18 cellular contexts compared by ENCODE assay signal in the genomic region with DNA sequence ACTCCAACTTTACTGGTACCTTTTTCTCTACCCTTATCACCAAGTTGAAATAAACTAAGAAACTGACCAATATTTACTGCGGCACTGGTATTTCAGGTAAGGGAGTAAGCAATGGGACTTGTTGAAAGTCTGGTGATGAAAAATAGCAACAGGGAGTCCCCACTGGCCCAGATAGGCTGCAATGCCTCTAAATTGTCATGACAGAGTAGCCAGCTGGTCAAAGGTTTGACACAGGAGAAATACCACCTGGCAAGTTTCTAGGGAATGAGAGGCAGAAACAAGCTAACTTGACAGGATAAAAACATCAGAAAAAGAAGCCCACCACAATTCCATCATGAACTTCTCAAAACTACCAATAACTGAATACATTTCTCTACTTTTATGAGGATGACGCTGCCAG.
"Had no signal": no experiment of that assay in that cellular context is flagged by ENCODE, and none has a peak within 500 bp of the region (broad histone marks: within the 10 kb centered on the region; RNA-seq: fewer than 3 reads in every experiment).

No MANE protein-coding gene starts in this region.

- ATAC-seq: activated CD4-positive, CD25-positive, alpha-beta regulatory T cell treated with anti-CD3 and anti-CD28 coated beads, Interleukin-2, amount 50 U/mL, for 24 hours; activated naive CD8-positive, alpha-beta T cell treated with anti-CD3 and anti-CD28 coated beads, Interleukin-2, amount 50 U/mL, for 24 hours; left colon; naive thymus-derived CD4-positive, alpha-beta T cell; stimulated activated naive CD8-positive, alpha-beta T cell treated with anti-CD3 and anti-CD28 coated beads, Interleukin-15, amount 100 ng/mL, for 72 hours had no signal

- H3K36me3 ChIP-seq: neutrophil had no signal

- H3K9me3 Mint-ChIP-seq: activated naive CD4-positive, alpha-beta T cell treated with anti-CD3 and anti-CD28 coated beads for 36 hours; activated naive CD8-positive, alpha-beta T cell treated with anti-CD3 and anti-CD28 coated beads, Interleukin-2, amount 50 U/mL, for 24 hours; dendritic cell treated with granulocyte-macrophage colony-stimulating factor and Interleukin-4, amounts not matched to agents 40 ng/mL and 50 ng/mL, for 4 days; naive thymus-derived CD4-positive, alpha-beta T cell; stimulated activated naive CD8-positive, alpha-beta T cell treated with anti-CD3 and anti-CD28 coated beads, Interleukin-15, amount 100 ng/mL, for 72 hours had no signal

- H3K4me3 Mint-ChIP-seq: activated naive CD4-positive, alpha-beta T cell treated with anti-CD3 and anti-CD28 coated beads for 36 hours; activated naive CD8-positive, alpha-beta T cell treated with anti-CD3 and anti-CD28 coated beads, Interleukin-2, amount 50 U/mL, for 24 hours; dendritic cell treated with granulocyte-macrophage colony-stimulating factor and Interleukin-4, amounts not matched to agents 40 ng/mL and 50 ng/mL, for 4 days; naive thymus-derived CD4-positive, alpha-beta T cell; stimulated activated naive CD8-positive, alpha-beta T cell treated with anti-CD3 and anti-CD28 coated beads, Interleukin-15, amount 100 ng/mL, for 72 hours had no signal

- H3K27me3 Mint-ChIP-seq: activated naive CD8-positive, alpha-beta T cell treated with anti-CD3 and anti-CD28 coated beads, Interleukin-2, amount 50 U/mL, for 24 hours; dendritic cell treated with granulocyte-macrophage colony-stimulating factor and Interleukin-4, amounts not matched to agents 40 ng/mL and 50 ng/mL, for 4 days; naive thymus-derived CD4-positive, alpha-beta T cell; stimulated activated naive CD8-positive, alpha-beta T cell treated with anti-CD3 and anti-CD28 coated beads, Interleukin-15, amount 100 ng/mL, for 72 hours had no signal

- H3K27ac Mint-ChIP-seq: activated naive CD4-positive, alpha-beta T cell treated with anti-CD3 and anti-CD28 coated beads for 36 hours; activated naive CD8-positive, alpha-beta T cell treated with anti-CD3 and anti-CD28 coated beads, Interleukin-2, amount 50 U/mL, for 24 hours; dendritic cell treated with granulocyte-macrophage colony-stimulating factor and Interleukin-4, amounts not matched to agents 40 ng/mL and 50 ng/mL, for 4 days; stimulated activated naive CD8-positive, alpha-beta T cell treated with anti-CD3 and anti-CD28 coated beads, Interleukin-15, amount 100 ng/mL, for 72 hours had no signal

- H3K27me3 ChIP-seq: neutrophil, testis had no signal

- H3K9me3 ChIP-seq: neutrophil, testis had no signal

- H3K4me3 ChIP-seq: lung, testis had no signal

- DNase-seq: activated naive CD4-positive, alpha-beta T cell treated with anti-CD3 and anti-CD28 coated beads for 36 hours; activated naive CD8-positive, alpha-beta T cell treated with anti-CD3 and anti-CD28 coated beads, Interleukin-2, amount 50 U/mL, for 24 hours; activated T-cell treated with anti-CD3 and anti-CD28 coated beads for 4 hours; aorta; effector memory CD4-positive, alpha-beta T cell; foreskin melanocyte; head of caudate nucleus; left colon; naive thymus-derived CD4-positive, alpha-beta T cell; posterior cingulate gyrus; retina; stimulated activated CD4-positive, alpha-beta T cell treated with anti-CD3 and anti-CD28 coated beads, Interleukin-4, amount 100 ng/mL, for 1 hour; stimulated activated naive CD8-positive, alpha-beta T cell treated with anti-CD3 and anti-CD28 coated beads, Interleukin-15, amount 100 ng/mL, for 72 hours; testis had no signal

- H3K27ac ChIP-seq: neutrophil, testis had no signal
